24 cellular contexts compared by ENCODE assay signal in genomic region chr3:138638641-138639040, GRCh38. TPM values are rescaled to one million over a fixed set of nuclear protein-coding genes. Genes with fewer than 3 reads are reported as not detected.
A peak's percentile ranks its signal among the peaks of the same experiment; 100 is the strongest.
DNase-seq lines count a peak whose midpoint lies in the region; ATAC-seq, FAIRE-seq and TF ChIP-seq lines count a peak whose summit lies in the region.
"Had no signal": no experiment of that assay in that cellular context is flagged by ENCODE, and none has a peak within 500 bp of the region (broad histone marks: within the 10 kb centered on the region; RNA-seq: fewer than 3 reads in every experiment).

No MANE protein-coding gene starts in this region.

- H3K4me1 ChIP-seq in gastrocnemius medialis: no peaks in the 10 kb centered on the region
- H3K4me1 ChIP-seq: A549; BE2C; BLaER1 treated with 17β-estradiol and CSF1 and Interleukin-3, amounts not matched to agents 10 nM and 100 nM had no signal

- H3K4me3 ChIP-seq in HFF-Myc (replicated peaks; ENCODE audit: low read depth, low read length) (no peak overlapping the region), fibroblast of villous mesenchyme (ENCODE audit: low read depth, low read length) (no peak overlapping the region), gastrocnemius medialis (no peak overlapping the region)
- H3K4me3 ChIP-seq: A549; BLaER1 treated with 17β-estradiol and CSF1 and Interleukin-3, amounts not matched to agents 10 nM and 100 nM; GM23338 had no signal

- TF ChIP-seq POLR2A in gastrocnemius medialis (IDR thresholded peaks at IDR 0.05): no peak

- peak; percentile 19 for DNase-seq in HFF-Myc (ENCODE audit: extremely low read depth, low read depth)
- peak; percentile 47 for DNase-seq in fibroblast of gingiva (ENCODE audit: low read depth)
- peak; percentile 23 for DNase-seq in fibroblast of villous mesenchyme (ENCODE audit: low read depth)
- no peak for DNase-seq in sciatic nerve (ENCODE audit: low spot score)
- DNase-seq in gastrocnemius medialis: no peak
- DNase-seq in urothelium cell line (ENCODE audit: low spot score): no peak
- no peak for DNase-seq in DMS 273 (lab: John Stamatoyannopoulos, UW; ENCODE audit: unreplicated experiment)
- DNase-seq: 8988T; ACHN; AML-193; BE2C; CD4-positive, alpha-beta T cell; CD8-positive, alpha-beta memory T cell; DMS53; DMS79 treated with DMSO at 0.1 percent for 48 hours; GF-D8; H9 had no signal

- in situ Hi-C loops in gastrocnemius medialis (cut with MboI; ENCODE audit: low sequenced_read_pairs in 4 of 4): no loop called here

- intact Hi-C loops in sciatic nerve (cut with DNase I) (no loop called here), gastrocnemius medialis (cut with DNase I; ENCODE audit: low total_unique reads) (no loop called here)

- H3K36me3 ChIP-seq in gastrocnemius medialis: no peaks in the 10 kb centered on the region
- H3K36me3 ChIP-seq: BE2C had no signal

- H3K9me3 ChIP-seq in gastrocnemius medialis: no peaks in the 10 kb centered on the region
- H3K9me3 ChIP-seq: BE2C had no signal

- no peaks in the 10 kb centered on the region for H3K27me3 ChIP-seq in gastrocnemius medialis
- H3K27me3 ChIP-seq: BE2C; BLaER1 treated with 17β-estradiol and CSF1 and Interleukin-3, amounts not matched to agents 10 nM and 100 nM had no signal

- FAIRE-seq in urothelium cell line (lab: Jason Lieb, UNC): no peak
- FAIRE-seq: A549, D721Med, GM12891, GM18507, GM19239 had no signal

- no peak for TF ChIP-seq CTCF in HFF-Myc (IDR thresholded peaks at IDR 0.05; ENCODE audit: low read depth, low read length, missing control alignments)
- no peak for TF ChIP-seq CTCF in fibroblast of villous mesenchyme (IDR thresholded peaks at IDR 0.05; ENCODE audit: insufficient read depth, low read depth, low read length)
- no peak for TF ChIP-seq CTCF in gastrocnemius medialis (IDR thresholded peaks at IDR 0.05 in 4 of 5, conservative IDR thresholded peaks at IDR 0.05 in 1 of 5)

- ATAC-seq in sciatic nerve (peak; percentile 70), gastrocnemius medialis (no peak)
- ATAC-seq: A549, GM23338 had no signal

- H3K27ac ChIP-seq in gastrocnemius medialis: no peak overlapping the region
- H3K27ac ChIP-seq: A549; BLaER1 treated with 17β-estradiol and CSF1 and Interleukin-3, amounts not matched to agents 10 nM and 100 nM had no signal

RNA-seq across cellular contexts. Expression of gene FAIM, which starts 30.1 kb away (rescaled TPM):
- total RNA-seq in fibroblast of villous mesenchyme (10.3 and 14.7 TPM in 2 replicates), sciatic nerve (10.4 TPM), gastrocnemius medialis (1 to 10 TPM in 2 of 4 donors, under 1 TPM in 1, not detected in 1; 0.88 to 3.0 (median 1.1) TPM)

RNA-seq across cellular contexts. Expression of gene CEP70, which starts 44.6 kb away (rescaled TPM):
- 18.7 and 29.4 TPM in 2 replicates for total RNA-seq in fibroblast of villous mesenchyme
- 41.0 TPM for total RNA-seq in sciatic nerve
- total RNA-seq in gastrocnemius medialis: 10 to 100 TPM in 3 of 4 donors, 1 to 10 TPM in 1; 9.8 to 17.4 (median 12.3) TPM

Comparison
In these comparisons a context has a peak if more than half of its experiments do, and no peak if none do; other contexts are left out.
1. DNase-seq: peak in HFF-Myc (single experiment), fibroblast of gingiva (single experiment) and fibroblast of villous mesenchyme (single experiment); none in sciatic nerve (single experiment), gastrocnemius medialis (0 of 2), urothelium cell line (single experiment) and DMS 273 (single experiment).